In the genomic region with DNA sequence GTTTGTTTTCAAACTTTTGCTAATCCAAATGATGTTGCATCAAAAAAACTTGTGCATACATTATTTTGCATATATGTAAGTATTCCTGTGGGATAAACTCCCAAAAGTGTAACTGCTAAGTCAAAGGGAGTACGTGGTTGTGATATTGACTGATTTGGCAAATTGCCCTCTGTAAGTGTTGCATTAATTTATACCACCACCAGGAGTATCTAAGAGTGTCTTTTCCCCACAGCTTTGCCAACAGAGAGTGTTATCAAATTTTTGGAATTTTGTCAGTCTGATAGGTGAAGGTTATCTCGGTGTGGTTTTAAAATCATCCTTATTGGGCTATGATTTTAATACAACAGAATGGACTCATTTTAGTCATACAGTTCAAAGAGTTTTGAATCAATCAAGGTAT, we compare ENCODE assay signal across 13 cellular contexts. TPM values are rescaled to one million over a fixed set of nuclear protein-coding genes. Genes with fewer than 3 reads are reported as not detected.
DNase-seq lines count a peak whose midpoint lies in the region; ATAC-seq, FAIRE-seq and TF ChIP-seq lines count a peak whose summit lies in the region.
"Had no signal": no experiment of that assay in that cellular context is flagged by ENCODE, and none has a peak within 500 bp of the region (broad histone marks: within the 10 kb centered on the region; RNA-seq: fewer than 3 reads in every experiment).

No MANE protein-coding gene starts in this region.

- H4K20me1 ChIP-seq in GM23248 (ENCODE audit: insufficient read depth) = no peaks in the 10 kb centered on the region

- H3K4me3 Mint-ChIP-seq in CD4-positive, alpha-beta T cell = no peak overlapping the region
- H3K4me3 Mint-ChIP-seq in activated CD4-positive, alpha-beta T cell treated with anti-CD3 and anti-CD28 coated beads, Interleukin-2, amount 10 ng/mL, durations not matched to agents 7 days and 5 days = no peak overlapping the region

- no peak for FAIRE-seq in RCC 7860 (lab: Jason Lieb, UNC)

- no peaks in the 10 kb centered on the region for H3K4me1 Mint-ChIP-seq in CD4-positive, alpha-beta T cell (ENCODE audit: low read depth)
- H3K4me1 Mint-ChIP-seq in activated CD4-positive, alpha-beta T cell treated with anti-CD3 and anti-CD28 coated beads, Interleukin-2, amount 10 ng/mL, durations not matched to agents 7 days and 5 days = peaks cover 1% of the 10 kb centered on the region

- DNase-seq in CD4-positive, alpha-beta T cell = no peak
- DNase-seq in GM23248 = peak; percentile 51
- DNase-seq in Peyer's patch = no peak
- DNase-seq in fibroblast of the aortic adventitia (ENCODE audit: low read depth) = peak; percentile 12
- DNase-seq in activated CD4-positive, alpha-beta T cell treated with anti-CD3 and anti-CD28 coated beads, Interleukin-2, amount 10 ng/mL, durations not matched to agents 7 days and 5 days = no peak
- DNase-seq in AG20443 (ENCODE audit: low spot score) = no peak
- DNase-seq in effector memory CD4-positive, alpha-beta T cell = no peak
- DNase-seq in RCC 7860 (ENCODE audit: low spot score) = no peak
- DNase-seq: activated CD4-positive, alpha-beta T cell treated with anti-CD3 and anti-CD28 coated beads for 1 hour; activated naive CD4-positive, alpha-beta T cell; effector CD4-positive, alpha-beta T cell; stimulated activated CD4-positive, alpha-beta T cell treated with anti-CD3 and anti-CD28 coated beads, Interleukin-2, amount 100 ng/mL, for 48 hours; substantia nigra had no signal

- H3K27me3 Mint-ChIP-seq in CD4-positive, alpha-beta T cell = no peaks in the 10 kb centered on the region
- peaks cover 39% of the 10 kb centered on the region for H3K27me3 Mint-ChIP-seq in activated CD4-positive, alpha-beta T cell treated with anti-CD3 and anti-CD28 coated beads, Interleukin-2, amount 10 ng/mL, durations not matched to agents 7 days and 5 days

- H3K4me1 ChIP-seq in GM23248 (ENCODE audit: insufficient read depth) (no peaks in the 10 kb centered on the region), Peyer's patch (no peaks in the 10 kb centered on the region)
- H3K4me1 ChIP-seq in effector memory CD4-positive, alpha-beta T cell (ENCODE audit: control insufficient read depth, insufficient read depth, low read length, poor library complexity, severe bottlenecking) = no peaks in the 10 kb centered on the region

- H3K36me3 ChIP-seq in GM23248 (ENCODE audit: low read depth) (no peaks in the 10 kb centered on the region), Peyer's patch (no peaks in the 10 kb centered on the region)
- H3K36me3 ChIP-seq in effector memory CD4-positive, alpha-beta T cell (ENCODE audit: control insufficient read depth, insufficient read depth, low read length) = no peaks in the 10 kb centered on the region

- peak; percentile 41 for ATAC-seq in CD4-positive, alpha-beta T cell (ENCODE audit: poor library complexity)

- no peaks in the 10 kb centered on the region for H3K79me2 ChIP-seq in GM23248 (ENCODE audit: insufficient read depth)

- no peak overlapping the region for H3K27ac ChIP-seq in CD4-positive, alpha-beta T cell (ENCODE audit: low read depth, low read length)
- H3K27ac ChIP-seq in GM23248 (no peak overlapping the region), Peyer's patch (no peak overlapping the region)
- no peak overlapping the region for H3K27ac ChIP-seq in effector memory CD4-positive, alpha-beta T cell (ENCODE audit: insufficient read depth, low read length, poor library complexity, severe bottlenecking)

- POLR2A ChIA-PET in CD4-positive, alpha-beta T cell (lab: Charles Lee) = interaction anchor here (2.1 kb wide), 1 partner anchor 30 kb away, joined by 5 read pairs; the partner anchor contains the start of gene PARP1
- POLR2A ChIA-PET in activated CD4-positive, alpha-beta T cell treated with anti-CD3 and anti-CD28 coated beads, Interleukin-2, amount 10 ng/mL, durations not matched to agents 7 days and 5 days (lab: Charles Lee) = no interaction called here

- 22 to 31% methylated on average over 2 of the region's 2 CpGs for WGBS in GM23248 (ENCODE audit: low coverage in 1 of 2, low lambda C conversion rate in 2 of 2, missing lambda C conversion rate in 2 of 2), 2 experiments

- H3K4me3 ChIP-seq in GM23248 (no peak overlapping the region), Peyer's patch (no peak overlapping the region), fibroblast of the aortic adventitia (ENCODE audit: low read depth, low read length) (no peak overlapping the region)
- no peak overlapping the region for H3K4me3 ChIP-seq in effector memory CD4-positive, alpha-beta T cell (ENCODE audit: insufficient read depth, low read depth, low read length, poor library complexity, severe bottlenecking)

- CTCF ChIA-PET in CD4-positive, alpha-beta T cell (lab: Charles Lee) = interaction anchor here (1.0 kb wide), 1 partner anchor 30 kb away, joined by 4 read pairs; the partner anchor contains the start of gene PARP1
- CTCF ChIA-PET in activated CD4-positive, alpha-beta T cell treated with anti-CD3 and anti-CD28 coated beads, Interleukin-2, amount 10 ng/mL, durations not matched to agents 7 days and 5 days (lab: Charles Lee) = interaction anchor here (1.2 kb wide), 1 partner anchor 19 kb away, joined by 3 read pairs; no protein-coding TSS in a partner anchor

- no peak overlapping the region for H3K4me2 ChIP-seq in GM23248 (ENCODE audit: unreplicated experiment)

- H3K27me3 ChIP-seq in CD4-positive, alpha-beta T cell (ENCODE audit: control insufficient read depth, insufficient read depth, low read length) = no peaks in the 10 kb centered on the region
- peaks cover 10% of the 10 kb centered on the region for H3K27me3 ChIP-seq in GM23248 (replicated peaks; ENCODE audit: insufficient read depth)
- no peaks in the 10 kb centered on the region for H3K27me3 ChIP-seq in Peyer's patch
- no peaks in the 10 kb centered on the region for H3K27me3 ChIP-seq in effector memory CD4-positive, alpha-beta T cell (replicated peaks; ENCODE audit: control insufficient read depth, insufficient read depth, low read length, poor library complexity, severe bottlenecking)

- H3F3A ChIP-seq in GM23248 (ENCODE audit: insufficient read depth) = no peaks in the 10 kb centered on the region

- H3K9ac ChIP-seq in GM23248 = no peak overlapping the region

- no peak overlapping the region for H3K27ac Mint-ChIP-seq in CD4-positive, alpha-beta T cell
- no peak overlapping the region for H3K27ac Mint-ChIP-seq in activated CD4-positive, alpha-beta T cell treated with anti-CD3 and anti-CD28 coated beads, Interleukin-2, amount 10 ng/mL, durations not matched to agents 7 days and 5 days

- no peaks in the 10 kb centered on the region for H3K36me3 Mint-ChIP-seq in CD4-positive, alpha-beta T cell (ENCODE audit: low read depth)
- H3K36me3 Mint-ChIP-seq in activated CD4-positive, alpha-beta T cell treated with anti-CD3 and anti-CD28 coated beads, Interleukin-2, amount 10 ng/mL, durations not matched to agents 7 days and 5 days (ENCODE audit: low read depth) = peaks cover 5% of the 10 kb centered on the region

- intact Hi-C loops in CD4-positive, alpha-beta T cell (cut with DNase I, micrococcal nuclease) = no loop called here

- no peaks in the 10 kb centered on the region for H3K9me2 ChIP-seq in GM23248 (ENCODE audit: insufficient read depth)

- peak; percentile 15 for TF ChIP-seq CTCF in CD4-positive, alpha-beta T cell (IDR thresholded peaks at IDR 0.05)
- TF ChIP-seq CTCF in Peyer's patch (IDR thresholded peaks at IDR 0.05) (peak in 4 of 6 experiments; percentile 26 to 33 (median 30)), fibroblast of the aortic adventitia (IDR thresholded peaks at IDR 0.05; ENCODE audit: insufficient read depth, low read length) (peak; percentile 14)

- H3K9me3 ChIP-seq in CD4-positive, alpha-beta T cell (ENCODE audit: control insufficient read depth, low read length) = no peaks in the 10 kb centered on the region
- H3K9me3 ChIP-seq in GM23248 (ENCODE audit: low read depth) (no peaks in the 10 kb centered on the region), Peyer's patch (no peaks in the 10 kb centered on the region)
- no peaks in the 10 kb centered on the region for H3K9me3 ChIP-seq in effector memory CD4-positive, alpha-beta T cell (ENCODE audit: control insufficient read depth, low read length)

- no peak overlapping the region for H2AFZ ChIP-seq in GM23248

- H3K9me3 Mint-ChIP-seq in CD4-positive, alpha-beta T cell = no peaks in the 10 kb centered on the region
- H3K9me3 Mint-ChIP-seq in activated CD4-positive, alpha-beta T cell treated with anti-CD3 and anti-CD28 coated beads, Interleukin-2, amount 10 ng/mL, durations not matched to agents 7 days and 5 days = peaks cover 7% of the 10 kb centered on the region

- no peak for TF ChIP-seq POLR2A in Peyer's patch (IDR thresholded peaks at IDR 0.05)

- in situ Hi-C loops in GM23248 (cut with MboI) = no loop called here

RNA-seq across cellular contexts. Expression of gene PARP1, which starts 30.1 kb away (rescaled TPM):
- total RNA-seq in CD4-positive, alpha-beta T cell = 10 to 100 TPM; 59.3 to 63.6 TPM
- total RNA-seq in GM23248 (2014; rRNA removed; shearing (Covaris generic)) = 50.0 and 70.4 TPM in 2 replicates
- 46.2 and 53.4 TPM in 2 replicates for polyA plus RNA-seq in GM23248 (2016; fragmentation: Nextera tagmentation; extraction: Ambion mirVana)
- total RNA-seq in Peyer's patch (100 to 1,000 TPM in 1 of 4 donors, 10 to 100 TPM in 3; 25.2 to 145 (median 54.4) TPM), fibroblast of the aortic adventitia (ENCODE audit: low replicate concordance) (67.8 and 67.9 TPM in 2 replicates)
- 100 to 1,000 TPM; 167 to 187 TPM for total RNA-seq in activated CD4-positive, alpha-beta T cell treated with anti-CD3 and anti-CD28 coated beads, Interleukin-2, amount 10 ng/mL, durations not matched to agents 7 days and 5 days

Comparison
In these comparisons a context has a peak if more than half of its experiments do, and no peak if none do; other contexts are left out.
1. DNase-seq: peak in GM23248 (single experiment) and fibroblast of the aortic adventitia (single experiment); none in CD4-positive, alpha-beta T cell (0 of 10), Peyer's patch (0 of 3), activated CD4-positive, alpha-beta T cell treated with anti-CD3 and anti-CD28 coated beads, Interleukin-2, amount 10 ng/mL, durations not matched to agents 7 days and 5 days (single experiment), AG20443 (single experiment), effector memory CD4-positive, alpha-beta T cell (0 of 3) and RCC 7860 (single experiment).
2. Peak in every context shown above with its lines, with median percentiles within 50 percentile points of each other: CTCF ChIP-seq.